ENCODE assay signal across 8 cellular contexts in the genomic region with DNA sequence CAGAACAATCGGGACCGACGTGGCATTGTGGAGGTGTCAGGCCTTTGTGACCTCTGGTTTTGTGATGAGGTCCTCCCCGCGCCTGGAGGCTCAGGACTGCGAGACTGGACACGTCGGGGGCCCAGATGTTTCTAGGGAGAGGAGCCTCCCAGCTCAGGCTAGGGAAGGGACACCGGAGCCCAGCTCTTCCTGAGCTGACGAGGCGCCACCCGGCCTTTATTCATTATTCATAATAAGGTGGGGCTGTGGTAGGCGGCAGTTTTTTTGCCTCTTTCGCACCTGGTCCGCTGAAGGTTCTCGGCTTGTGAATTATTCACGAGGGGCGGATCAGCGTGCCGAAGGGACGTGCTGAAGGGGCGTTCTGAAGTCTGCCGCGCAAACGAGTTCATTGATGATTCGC. TPM values are rescaled to one million over a fixed set of nuclear protein-coding genes. Genes with fewer than 3 reads are reported as not detected.
DNase-seq lines count a peak whose midpoint lies in the region; ATAC-seq lines count a peak whose summit lies in the region.

No MANE protein-coding gene starts in this region.

- no peaks in the 10 kb centered on the region for H3K27me3 ChIP-seq in iPS-18a (ENCODE audit: control insufficient read depth, insufficient read depth, low read length)

- no peak overlapping the region for H3K27ac ChIP-seq in iPS-18a (ENCODE audit: low read length)

- no peak for ATAC-seq in HG03196 (IDR thresholded peaks at IDR 0.05; ENCODE audit: unreplicated experiment)

- peak overlapping the region; percentile 68 for H3K4me3 ChIP-seq in iPS-18a (ENCODE audit: low read length)

- no peaks in the 10 kb centered on the region for H3K9me3 ChIP-seq in iPS-18a (ENCODE audit: control insufficient read depth, low read depth, low read length)

- peaks cover 6% of the 10 kb centered on the region for H3K36me3 ChIP-seq in iPS-18a (ENCODE audit: control insufficient read depth, low read depth, low read length)

- H3K9ac ChIP-seq in iPS-18a (ENCODE audit: low read length): peak overlapping the region; percentile 24

- peak; percentile 7 for DNase-seq in NCI-H2029 (lab: John Stamatoyannopoulos, UW)
- no peak for DNase-seq in NCI-H2029 treated with DMSO at 0.1 percent for 48 hours (lab: John Stamatoyannopoulos, UW)
- peak; percentile 41 for DNase-seq in RPMI7951 (ENCODE audit: low read depth)
- peak; percentile 64 for DNase-seq in activated naive CD4-positive, alpha-beta T cell treated with anti-CD3 and anti-CD28 coated beads, Interleukin-2, amount 50 U/mL, for 16 hours
- peak; percentile 37 for DNase-seq in stimulated activated CD4-positive, alpha-beta T cell treated with anti-CD3 and anti-CD28 coated beads, Interleukin-2, amount 100 ng/mL, for 4 hours (ENCODE audit: low read depth)
- DNase-seq in epidermal melanocyte (ENCODE audit: insufficient read length, low spot score): no peak

- H3K4me1 ChIP-seq in iPS-18a (ENCODE audit: control insufficient read depth, low read depth, low read length): no peaks in the 10 kb centered on the region

RNA-seq across cellular contexts. Expression of a gene that starts 2.3 kb away (rescaled TPM):
- total RNA-seq in RPMI7951 (2014; rRNA removed; shearing (Covaris generic)): 254 and 283 TPM in 2 replicates

RNA-seq across cellular contexts. Expression of a gene that starts 27.1 kb away (rescaled TPM):
- 143 and 179 TPM in 2 replicates for total RNA-seq in RPMI7951 (2014; rRNA removed; shearing (Covaris generic))

RNA-seq across cellular contexts. Expression of a gene that starts 41.5 kb away (rescaled TPM):
- 35.5 and 36.4 TPM in 2 replicates for total RNA-seq in RPMI7951 (2014; rRNA removed; shearing (Covaris generic))

RNA-seq across cellular contexts. Expression of a gene that starts 46.3 kb away (rescaled TPM):
- total RNA-seq in RPMI7951 (2014; rRNA removed; shearing (Covaris generic)): 36.6 and 41.7 TPM in 2 replicates

RNA-seq across cellular contexts. Expression of a gene that starts 46.8 kb away (rescaled TPM):
- total RNA-seq in RPMI7951 (2014; rRNA removed; shearing (Covaris generic)): 172 and 213 TPM in 2 replicates

Comparison
In these comparisons a context has a peak if more than half of its experiments do, and no peak if none do; other contexts are left out.
1. DNase-seq: peak in NCI-H2029 (single experiment), RPMI7951 (single experiment), activated naive CD4-positive, alpha-beta T cell treated with anti-CD3 and anti-CD28 coated beads, Interleukin-2, amount 50 U/mL, for 16 hours (single experiment) and stimulated activated CD4-positive, alpha-beta T cell treated with anti-CD3 and anti-CD28 coated beads, Interleukin-2, amount 100 ng/mL, for 4 hours (single experiment); none in NCI-H2029 treated with DMSO at 0.1 percent for 48 hours (single experiment) and epidermal melanocyte (single experiment).